ENCODE assay signal across 25 cellular contexts in genomic region chr13:85441975-85442374, GRCh38.
DNase-seq lines count a peak whose midpoint lies in the region; ATAC-seq, FAIRE-seq and TF ChIP-seq lines count a peak whose summit lies in the region.
"Had no signal": no experiment of that assay in that cellular context is flagged by ENCODE, and none has a peak within 500 bp of the region (broad histone marks: within the 10 kb centered on the region; RNA-seq: fewer than 3 reads in every experiment).

No MANE protein-coding gene starts in this region.

- H3K4me3 ChIP-seq in HepG2 (replicated peaks in 1 of 3; ENCODE audit: insufficient read depth in 1 of 3, low read depth in 2 of 3, low read length in 3 of 3) (no peak overlapping the region), right lobe of liver (no peak overlapping the region), Panc1 (ENCODE audit: low read depth in 2 of 2, low read length in 2 of 2) (peak overlapping the region in 1 of 2 experiments; percentile 41; a peak in 2 of 4 replicates), neural progenitor cell (no peak overlapping the region)
- H3K4me3 ChIP-seq: BLaER1 treated with 17β-estradiol and CSF1 and Interleukin-3, amounts not matched to agents 10 nM and 100 nM; GM12878; GM23338; HAP-1 had no signal

- TF ChIP-seq POLR2A in HepG2 (IDR thresholded peaks at IDR 0.05; ENCODE audit: insufficient read depth in 1 of 2, low read depth in 2 of 2, low read length in 2 of 2), result no peak
- TF ChIP-seq POLR2A in right lobe of liver (IDR thresholded peaks at IDR 0.05), result no peak

- CTCF ChIA-PET in HepG2 (lab: Yijun Ruan, JAX; ENCODE audit: low intra/inter-chr PET ratio, low total read pairs) (no interaction called here), Panc1 (lab: Charles Lee) (no interaction called here)

- no peaks in the 10 kb centered on the region for H3K9me3 ChIP-seq in HepG2 (ENCODE audit: low read length)
- no peaks in the 10 kb centered on the region for H3K9me3 ChIP-seq in right lobe of liver
- no peaks in the 10 kb centered on the region for H3K9me3 ChIP-seq in Panc1 (ENCODE audit: control insufficient read depth, insufficient read depth, low read depth, low read length)
- H3K9me3 ChIP-seq in neural progenitor cell (ENCODE audit: low read depth), result no peaks in the 10 kb centered on the region
- H3K9me3 ChIP-seq: BE2C; BLaER1 treated with 17β-estradiol and CSF1 and Interleukin-3, amounts not matched to agents 10 nM and 100 nM; HAP-1 had no signal

- 48% methylated on average over 1 of the region's 1 CpG for WGBS in HepG2 (ENCODE audit: low lambda C conversion rate)
- 67% methylated on average over 1 of the region's 1 CpG for WGBS in right lobe of liver (ENCODE audit: insufficient coverage, low coverage, low lambda C conversion rate, missing lambda C conversion rate)

- H3K27ac Mint-ChIP-seq in neural progenitor cell, result no peak overlapping the region
- no peak overlapping the region for H3K27ac Mint-ChIP-seq in T-helper 2 cell treated with Interferon-gamma antibody and Interleukin-4, amounts not matched to agents 5 μg/mL and 100 μg/mL, for 36 hours
- H3K27ac Mint-ChIP-seq: CD14-positive monocyte; CD4-positive, alpha-beta T cell; HFFc6 had no signal

- BruUV-seq in HepG2 (replicated peaks; lab: Mats Ljungman, UMichigan), result no TSS peak
- BruUV-seq in Panc1 (replicated peaks; lab: Mats Ljungman, UMichigan), result no TSS peak

- in situ Hi-C loops in HepG2 (cut with HindIII; ENCODE audit: extremely low pct_ligation_motif_present, low pct_unique_long_range_greater_than_20kb), result no loop called here
- in situ Hi-C loops in Panc1 (cut with HindIII; ENCODE audit: low pct_unique_long_range_greater_than_20kb, low sequenced_read_pairs), result no loop called here

- no peak for TF ChIP-seq CTCF in HepG2 (CRISPR knock-in tag; IDR thresholded peaks at IDR 0.05)
- no peak for TF ChIP-seq CTCF in right lobe of liver (IDR thresholded peaks at IDR 0.05)
- TF ChIP-seq CTCF in Panc1 (IDR thresholded peaks at IDR 0.05), result no peak
- TF ChIP-seq CTCF in neural progenitor cell (IDR thresholded peaks at IDR 0.05), result no peak

- H3K27ac ChIP-seq in HepG2 (ENCODE audit: extremely low read length, insufficient read depth, low read length) (no peak overlapping the region), right lobe of liver (no peak overlapping the region), Panc1 (ENCODE audit: low read length) (peak overlapping the region; percentile 66), neural progenitor cell (no peak overlapping the region)
- H3K27ac ChIP-seq: 22Rv1; BLaER1 treated with 17β-estradiol and CSF1 and Interleukin-3, amounts not matched to agents 10 nM and 100 nM had no signal

- no peak overlapping the region for H2AFZ ChIP-seq in HepG2 (ENCODE audit: low read length)
- peak overlapping the region; percentile 42 for H2AFZ ChIP-seq in neural progenitor cell (replicated peaks)

- no peak overlapping the region for H3K4me2 ChIP-seq in HepG2 (ENCODE audit: low read depth, low read length)
- H3K4me2 ChIP-seq in neural progenitor cell, result no peak overlapping the region
- H3K4me2 ChIP-seq: BLaER1 treated with 17β-estradiol and CSF1 and Interleukin-3, amounts not matched to agents 10 nM and 100 nM had no signal

- no peak for DNase-seq in HepG2 (ENCODE audit: low spot score)
- DNase-seq in right lobe of liver, result no peak
- no peak for DNase-seq in Panc1 (ENCODE audit: low read depth, low spot score)
- no peak for DNase-seq in neural progenitor cell (ENCODE audit: low spot score)
- no peak for DNase-seq in T-helper 2 cell treated with Interferon-gamma antibody and Interleukin-4, amounts not matched to agents 5 μg/mL and 100 μg/mL, for 36 hours (ENCODE audit: low spot score)
- DNase-seq: ACHN; AML-193; BE2C; CD4-positive, alpha-beta T cell; CD8-positive, alpha-beta memory T cell; DMS 273 treated with DMSO at 0.1 percent for 48 hours; DMS79; EL; GDM1; HFFc6 had no signal

- H3K79me2 ChIP-seq in HepG2 (ENCODE audit: insufficient read depth, low read length) (no peaks in the 10 kb centered on the region), neural progenitor cell (ENCODE audit: low read depth) (no peaks in the 10 kb centered on the region)

- H3K36me3 ChIP-seq in HepG2 (replicated peaks in 1 of 2; ENCODE audit: control insufficient read depth in 1 of 2, insufficient read depth in 2 of 2, low read length in 2 of 2) (no peaks in the 10 kb centered on the region), right lobe of liver (no peaks in the 10 kb centered on the region), Panc1 (ENCODE audit: control insufficient read depth, insufficient read depth, low read length) (no peaks in the 10 kb centered on the region), neural progenitor cell (no peaks in the 10 kb centered on the region)
- H3K36me3 ChIP-seq: BE2C; BLaER1 treated with 17β-estradiol and CSF1 and Interleukin-3, amounts not matched to agents 10 nM and 100 nM; HAP-1 had no signal

- H3K9ac ChIP-seq in HepG2 (ENCODE audit: insufficient read depth, low read depth, low read length) (no peak overlapping the region), neural progenitor cell (no peak overlapping the region)
- H3K9ac ChIP-seq: BLaER1 treated with 17β-estradiol and CSF1 and Interleukin-3, amounts not matched to agents 10 nM and 100 nM had no signal

- POLR2A ChIA-PET in HepG2 (lab: Yijun Ruan, JAX) (no interaction called here), Panc1 (lab: Charles Lee) (no interaction called here)

- TF ChIP-seq EP300 in HepG2 (IDR thresholded peaks at IDR 0.05; ENCODE audit: low read depth in 2 of 2, low read length in 2 of 2) (no peak), HepG2 (CRISPR knock-in tag; IDR thresholded peaks at IDR 0.05; ENCODE audit: borderline replicate concordance) (no peak)

- H3K27me3 Mint-ChIP-seq in neural progenitor cell (ENCODE audit: insufficient read depth, low read depth), result no peaks in the 10 kb centered on the region
- H3K27me3 Mint-ChIP-seq in T-helper 2 cell treated with Interferon-gamma antibody and Interleukin-4, amounts not matched to agents 5 μg/mL and 100 μg/mL, for 36 hours (ENCODE audit: low read depth), result no peaks in the 10 kb centered on the region
- H3K27me3 Mint-ChIP-seq: CD4-positive, alpha-beta T cell; CD8-positive, alpha-beta memory T cell had no signal

- H3K4me1 ChIP-seq in HepG2 (ENCODE audit: insufficient read depth, low read length) (no peaks in the 10 kb centered on the region), right lobe of liver (no peaks in the 10 kb centered on the region), Panc1 (ENCODE audit: control insufficient read depth, insufficient read depth, low read length) (no peaks in the 10 kb centered on the region), neural progenitor cell (no peaks in the 10 kb centered on the region)
- H3K4me1 ChIP-seq: BLaER1 treated with 17β-estradiol and CSF1 and Interleukin-3, amounts not matched to agents 10 nM and 100 nM had no signal

- H3K4me1 Mint-ChIP-seq in neural progenitor cell, result peaks cover 3% of the 10 kb centered on the region
- no peaks in the 10 kb centered on the region for H3K4me1 Mint-ChIP-seq in T-helper 2 cell treated with Interferon-gamma antibody and Interleukin-4, amounts not matched to agents 5 μg/mL and 100 μg/mL, for 36 hours (ENCODE audit: low read depth)
- H3K4me1 Mint-ChIP-seq: CD14-positive monocyte; CD8-positive, alpha-beta memory T cell had no signal

- H3K27me3 ChIP-seq in HepG2 (ENCODE audit: control insufficient read depth in 1 of 2, insufficient read depth in 2 of 2, low read length in 2 of 2) (no peaks in the 10 kb centered on the region), right lobe of liver (peaks cover 0 to 3% of the 10 kb centered on the region in 2 donors), Panc1 (ENCODE audit: control insufficient read depth, insufficient read depth, low read length) (no peaks in the 10 kb centered on the region), neural progenitor cell (no peaks in the 10 kb centered on the region)
- H3K27me3 ChIP-seq: BE2C; BLaER1 treated with 17β-estradiol and CSF1 and Interleukin-3, amounts not matched to agents 10 nM and 100 nM had no signal

- no peak overlapping the region for H3K4me3 Mint-ChIP-seq in neural progenitor cell
- no peak overlapping the region for H3K4me3 Mint-ChIP-seq in T-helper 2 cell treated with Interferon-gamma antibody and Interleukin-4, amounts not matched to agents 5 μg/mL and 100 μg/mL, for 36 hours
- H3K4me3 Mint-ChIP-seq: CD14-positive monocyte; CD4-positive, alpha-beta T cell; CD8-positive, alpha-beta memory T cell; GM23338 had no signal

- no peak for TF ChIP-seq RAD21 in HepG2 (CRISPR knock-in tag; IDR thresholded peaks at IDR 0.05)

- ATAC-seq in HepG2 (no peak), right lobe of liver (no peak), Panc1 (no peak), GM21723 (IDR thresholded peaks at IDR 0.05; ENCODE audit: unreplicated experiment) (no peak)
- ATAC-seq: GM12878, GM23338 had no signal

- FAIRE-seq in HepG2 (lab: Jason Lieb, UNC), result no peak
- FAIRE-seq: A204.1, D721Med, GM12878, GM19239 had no signal

- H3F3A ChIP-seq in neural progenitor cell (ENCODE audit: low read depth), result no peaks in the 10 kb centered on the region

- H3K9me3 Mint-ChIP-seq in neural progenitor cell, result no peaks in the 10 kb centered on the region
- H3K9me3 Mint-ChIP-seq in T-helper 2 cell treated with Interferon-gamma antibody and Interleukin-4, amounts not matched to agents 5 μg/mL and 100 μg/mL, for 36 hours, result peaks cover 4% of the 10 kb centered on the region
- H3K9me3 Mint-ChIP-seq: CD4-positive, alpha-beta T cell; GM23338; HFFc6 had no signal

- H4K20me1 ChIP-seq in HepG2 (ENCODE audit: insufficient read depth, low read length) (no peaks in the 10 kb centered on the region), neural progenitor cell (ENCODE audit: low read depth) (no peaks in the 10 kb centered on the region)
- H4K20me1 ChIP-seq: BLaER1 treated with 17β-estradiol and CSF1 and Interleukin-3, amounts not matched to agents 10 nM and 100 nM had no signal

- intact Hi-C loops in HepG2 (cut with micrococcal nuclease; ENCODE audit: unreplicated experiment), result no loop called here
- intact Hi-C loops in right lobe of liver (cut with DNase I), result no loop called here
- intact Hi-C loops in Panc1 (cut with micrococcal nuclease; ENCODE audit: unreplicated experiment), result no loop called here

- no peaks in the 10 kb centered on the region for H3K36me3 Mint-ChIP-seq in neural progenitor cell
- no peaks in the 10 kb centered on the region for H3K36me3 Mint-ChIP-seq in T-helper 2 cell treated with Interferon-gamma antibody and Interleukin-4, amounts not matched to agents 5 μg/mL and 100 μg/mL, for 36 hours (ENCODE audit: low read depth)
- H3K36me3 Mint-ChIP-seq: CD14-positive monocyte; CD8-positive, alpha-beta memory T cell had no signal

TF ChIP-seq in HepG2, 621 proteins besides CTCF, POLR2A, EP300 and RAD21 (continues in another document):
- TF ChIP-seq MAFK (conservative IDR thresholded peaks at IDR 0.05 in 1 of 2, IDR thresholded peaks at IDR 0.05 in 1 of 2; ENCODE audit: low read length in 2 of 2) (peak; percentile 17 to 72; a peak in 2 of 4 replicates), MAFF (IDR thresholded peaks at IDR 0.05; ENCODE audit: low read depth, low read length) (peak; percentile 51; the same call in 1 of the 2 replicates)
